ENCODE assay signal across 8 cellular contexts in genomic region chr12:80412343-80412953, GRCh38. TPM values are rescaled to one million over a fixed set of nuclear protein-coding genes. Genes with fewer than 3 reads are reported as not detected.
DNase-seq lines count a peak whose midpoint lies in the region; ATAC-seq and TF ChIP-seq lines count a peak whose summit lies in the region.

No MANE protein-coding gene starts in this region.

- intact Hi-C loops in thyroid gland (cut with DNase I): loop anchor here (5.0 kb wide), 1 partner anchor 350 kb away; no protein-coding TSS in a partner anchor

- TF ChIP-seq CTCF in BJ (IDR thresholded peaks at IDR 0.05; ENCODE audit: insufficient read depth, low read depth, low read length): peak; percentile 64
- peak; percentile 25 to 77 (median 74) for TF ChIP-seq CTCF in thyroid gland (IDR thresholded peaks at IDR 0.05)

- POLR2A ChIA-PET in BJ (lab: Charles Lee): no interaction called here

- H3K9me3 ChIP-seq in thyroid gland: no peaks in the 10 kb centered on the region

- no peak overlapping the region for H3K27ac ChIP-seq in thyroid gland

- WGBS in thyroid gland, 2 donors: 4 to 7% methylated on average over 3 of the region's 3 CpGs

- DNase-seq in BJ (ENCODE audit: low read depth): no peak
- peak; percentile 68 for DNase-seq in NCI-H2227 (lab: John Stamatoyannopoulos, UW; ENCODE audit: unreplicated experiment)
- peak; percentile 49 for DNase-seq in amniotic stem cell (lab: John Stamatoyannopoulos, UW)
- DNase-seq in iPS DF 4.7 (ENCODE audit: extremely low read depth, low spot score): peak; percentile 25
- DNase-seq in thyroid gland: no peak
- DNase-seq in stimulated activated CD4-positive, alpha-beta T cell treated with anti-CD3 and anti-CD28 coated beads, Interleukin-2, amount 100 ng/mL, for 24 hours: no peak

- no peaks in the 10 kb centered on the region for H3K4me1 ChIP-seq in thyroid gland

- H3K4me3 ChIP-seq in BJ (ENCODE audit: low read depth, low read length) (no peak overlapping the region), thyroid gland (replicated peaks in 1 of 3) (no peak overlapping the region)

- H3K36me3 ChIP-seq in BJ (ENCODE audit: control insufficient read depth, insufficient read depth, low read length) (no peaks in the 10 kb centered on the region), thyroid gland (no peaks in the 10 kb centered on the region)

- CTCF ChIA-PET in BJ (lab: Yijun Ruan, JAX): interaction anchor here (1.1 to 1.3 kb wide), 5 partner anchors 22 to 534 kb away, joined by 3 to 8 read pairs (median 4); no protein-coding TSS in a partner anchor

- TF ChIP-seq POLR2A in thyroid gland (IDR thresholded peaks at IDR 0.05): no peak

- ATAC-seq in GM19035 (IDR thresholded peaks at IDR 0.05; ENCODE audit: unreplicated experiment): peak; percentile 77
- ATAC-seq in HG03175 (IDR thresholded peaks at IDR 0.05; ENCODE audit: unreplicated experiment): peak; percentile 75

- H3K27me3 ChIP-seq in BJ (ENCODE audit: control insufficient read depth, insufficient read depth, low read length) (no peaks in the 10 kb centered on the region), thyroid gland (no peaks in the 10 kb centered on the region)

RNA-seq across cellular contexts. Expression of gene PTPRQ, which starts 31.6 kb away (rescaled TPM):
- 5.1 and 13.3 TPM in 2 replicates for polyA plus RNA-seq in BJ (2011; rRNA removed)
- 4.8 and 6.5 TPM in 2 replicates for polyA minus RNA-seq in BJ (2011; rRNA and poly(A)+ RNA removed)
- total RNA-seq in thyroid gland: 10 to 100 TPM in 2 of 4 donors, 1 to 10 TPM in 2; 8.8 to 23.1 (median 11.2) TPM

Comparison
In these comparisons a context has a peak if more than half of its experiments do, and no peak if none do; other contexts are left out.
1. DNase-seq: peak in NCI-H2227 (single experiment), amniotic stem cell (single experiment) and iPS DF 4.7 (single experiment); none in BJ (single experiment), thyroid gland (0 of 2) and stimulated activated CD4-positive, alpha-beta T cell treated with anti-CD3 and anti-CD28 coated beads, Interleukin-2, amount 100 ng/mL, for 24 hours (0 of 2).